8 cellular contexts compared by ENCODE assay signal in genomic region chr11:1262172-1263006, GRCh38. TPM values are rescaled to one million over a fixed set of nuclear protein-coding genes. Genes with fewer than 3 reads are reported as not detected.
DNase-seq lines count a peak whose midpoint lies in the region; ATAC-seq, FAIRE-seq and TF ChIP-seq lines count a peak whose summit lies in the region.

No MANE protein-coding gene starts in this region.

- H3K9ac ChIP-seq in liver (ENCODE audit: low read depth in 1 of 2, low read length in 2 of 2): no peak overlapping the region

- no peaks in the 10 kb centered on the region for H3K36me3 ChIP-seq in liver (ENCODE audit: control insufficient read depth in 4 of 4, insufficient read depth in 3 of 4, low read depth in 1 of 4, low read length in 3 of 4)

- peak overlapping the region; percentile 67 to 78 for H3K27ac ChIP-seq in liver (ENCODE audit: low read depth in 1 of 2, low read length in 2 of 2)

- no peaks in the 10 kb centered on the region for H3K27me3 ChIP-seq in liver (ENCODE audit: control insufficient read depth in 4 of 4, insufficient read depth in 4 of 4, low read length in 3 of 4)

- peaks cover 8 to 18% (median 14%) of the 10 kb centered on the region in 4 donors for H3K4me1 ChIP-seq in liver (ENCODE audit: control insufficient read depth in 4 of 4, insufficient read depth in 4 of 4, low read length in 3 of 4)

- ATAC-seq in HG03280 (IDR thresholded peaks at IDR 0.05; ENCODE audit: unreplicated experiment): peak; percentile 80

- DNase-seq in GM18507 (ENCODE audit: extremely low spot score, insufficient read length, low read depth): peak; percentile 71
- DNase-seq in NCI-H748 treated with DMSO at 0.1 percent for 48 hours (lab: John Stamatoyannopoulos, UW): peak; percentile 64
- peak; percentile 96 for DNase-seq in activated CD4-positive, alpha-beta T cell treated with anti-CD3 and anti-CD28 coated beads, Interleukin-2, amount 50 U/mL, for 48 hours
- peak; percentile 77 to 93 for DNase-seq in dermis microvascular lymphatic vessel endothelial cell (ENCODE audit: low read depth in 2 of 2)
- DNase-seq in stimulated activated CD4-positive, alpha-beta T cell treated with anti-CD3 and anti-CD28 coated beads, Interleukin-2, amount 100 ng/mL, for 4 hours (ENCODE audit: low read depth): peak; percentile 83
- no peak for DNase-seq in cortex of kidney (lab: John Stamatoyannopoulos, UW)

- WGBS in liver: 13% methylated on average over 31 of the region's 31 CpGs

- H3K4me3 ChIP-seq in liver (ENCODE audit: low read depth in 1 of 3, low read length in 3 of 3): peak overlapping the region; percentile 47 to 73 (median 57)

- peak; percentile 88 for FAIRE-seq in GM18507 (lab: Jason Lieb, UNC)

- TF ChIP-seq RAD21 in liver (IDR thresholded peaks at IDR 0.05): no peak

- no peak for TF ChIP-seq CTCF in liver (IDR thresholded peaks at IDR 0.05; ENCODE audit: low read depth, low read length, missing input control)

- no peaks in the 10 kb centered on the region for H3K9me3 ChIP-seq in liver (ENCODE audit: control insufficient read depth in 4 of 4, low read length in 3 of 4)

TF ChIP-seq in liver, 16 proteins besides CTCF, POLR2A, EP300 and RAD21:
- no peak for TF ChIP-seq MAX (IDR thresholded peaks at IDR 0.05)
- TF ChIP-seq RXRA (IDR thresholded peaks at IDR 0.05): peak in 1 of 2 donors; percentile 53
- peak in 1 of 2 donors; percentile 90 for TF ChIP-seq GABPA (IDR thresholded peaks at IDR 0.05 in 1 of 2, conservative IDR thresholded peaks at IDR 0.05 in 1 of 2)
- TF ChIP-seq SP1 (IDR thresholded peaks at IDR 0.05): peak; percentile 52
- no peak for TF ChIP-seq ATF3 (IDR thresholded peaks at IDR 0.05)
- no peak for TF ChIP-seq EGR1 (IDR thresholded peaks at IDR 0.05; ENCODE audit: low read depth in 2 of 2)
- no peak for TF ChIP-seq YY1 (IDR thresholded peaks at IDR 0.05)
- TF ChIP-seq REST (IDR thresholded peaks at IDR 0.05): no peak

RNA-seq across cellular contexts. Expression of gene MUC5B, which starts 39.5 kb away (rescaled TPM):
- total RNA-seq in dermis microvascular lymphatic vessel endothelial cell (not detected in 2 replicates), liver (under 1 TPM in 1 of 2 donors, not detected in 1; 0.50 TPM)
- polyA plus RNA-seq in liver: under 1 TPM; 0.17 to 0.95 TPM

RNA-seq across cellular contexts. Expression of gene TOLLIP, which starts 47.0 kb away (rescaled TPM):
- total RNA-seq in dermis microvascular lymphatic vessel endothelial cell (16.6 and 34.5 TPM in 2 replicates), liver (10 to 100 TPM; 27.5 to 73.5 TPM)
- polyA plus RNA-seq in liver: 100 to 1,000 TPM in 1 of 2 donors, 10 to 100 TPM in 1; 72.4 to 102 TPM
